ENCODE assay signal across 1 cellular context in the genomic region with DNA sequence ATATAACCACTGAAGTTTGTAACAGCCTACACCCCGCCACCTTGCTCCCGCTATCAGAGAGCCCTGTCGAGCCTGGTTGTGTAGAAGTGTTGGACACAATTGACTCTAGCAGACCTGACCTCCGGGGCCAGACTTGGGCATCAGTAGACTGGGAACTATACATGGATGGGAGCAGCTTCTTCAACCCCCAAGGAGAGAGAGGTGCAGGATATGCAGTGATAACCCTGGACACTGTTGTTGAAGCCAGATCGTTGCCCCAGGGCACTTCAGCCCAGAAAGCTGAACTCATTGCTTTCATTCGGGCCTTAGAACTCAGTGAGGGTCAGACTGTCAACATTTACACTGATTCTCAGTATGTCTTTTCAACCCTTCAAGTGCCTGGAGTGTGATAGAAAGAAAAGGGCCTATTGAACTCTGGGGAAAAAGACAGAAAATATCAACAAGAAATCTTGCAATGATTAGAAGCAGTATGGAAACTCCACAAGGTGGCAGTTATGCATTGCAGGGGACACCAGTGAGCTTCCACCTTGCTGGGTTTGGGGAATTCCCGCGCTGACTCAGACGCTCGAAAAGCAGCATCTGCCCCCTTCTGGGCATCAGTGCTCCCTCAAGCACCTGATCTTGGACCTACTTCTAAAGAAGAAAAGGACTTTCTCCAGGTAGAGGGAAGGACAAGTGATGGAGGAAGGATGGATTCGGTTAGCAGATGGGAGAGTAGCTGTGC.
TF ChIP-seq lines count a peak whose summit lies in the region.

No MANE protein-coding gene starts in this region.

TF ChIP-seq in GM12878, 131 proteins besides CTCF, POLR2A, EP300 and RAD21:
- 0 out of 2 replicates have a peak, but pooled peaks have one; percentile 8 for TF ChIP-seq JUNB (IDR thresholded peaks at IDR 0.05)
- peak; percentile 18; the same call in 1 of the 2 replicates for TF ChIP-seq SMC3 (IDR thresholded peaks at IDR 0.05; ENCODE audit: borderline replicate concordance, low read length)
